In the genomic region with DNA sequence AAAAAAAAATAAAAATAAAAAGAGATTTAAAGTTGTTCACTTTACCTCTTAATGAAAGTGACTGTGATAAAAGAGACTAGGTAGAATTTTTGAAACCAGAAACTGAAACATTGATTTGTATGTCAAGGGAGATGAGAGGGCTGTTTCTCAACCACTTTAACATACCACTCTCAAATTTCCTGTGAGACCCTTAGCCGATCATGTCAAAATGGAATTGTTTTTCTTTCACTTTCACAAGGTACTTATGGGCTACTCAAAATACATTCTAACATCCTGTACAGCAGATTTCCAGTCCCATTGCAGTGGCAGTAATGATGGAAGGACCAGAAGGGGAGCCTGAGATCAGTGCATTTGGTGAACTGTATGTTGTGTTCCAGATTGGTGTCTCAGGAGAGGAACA, we compare ENCODE assay signal across 14 cellular contexts.
DNase-seq lines count a peak whose midpoint lies in the region; ATAC-seq and TF ChIP-seq lines count a peak whose summit lies in the region.
"Had no signal": no experiment of that assay in that cellular context is flagged by ENCODE, and none has a peak within 500 bp of the region (broad histone marks: within the 10 kb centered on the region; RNA-seq: fewer than 3 reads in every experiment).

No MANE protein-coding gene starts in this region.

- no peaks in the 10 kb centered on the region for H3K4me1 Mint-ChIP-seq in stimulated activated naive B cell treated with anti-CD40 and anti-IgM and Interleukin-4, amounts not matched to agents 10 μg/mL and 1 μg/mL and 100 μg/mL, for 72 hours
- H3K4me1 Mint-ChIP-seq: memory B cell had no signal

- ATAC-seq in GM19351 (IDR thresholded peaks at IDR 0.05; ENCODE audit: unreplicated experiment) (peak; percentile 94), HG02678 (IDR thresholded peaks at IDR 0.05; ENCODE audit: unreplicated experiment) (peak; percentile 74), HG03460 (IDR thresholded peaks at IDR 0.05; ENCODE audit: unreplicated experiment) (peak; percentile 94)
- no peak for ATAC-seq in stimulated activated naive B cell treated with anti-CD40 and anti-IgM and Interleukin-4, amounts not matched to agents 10 μg/mL and 1 μg/mL and 100 μg/mL, for 72 hours (replicated peaks)

- H3K36me3 ChIP-seq in BLaER1 (no peaks in the 10 kb centered on the region), tibial artery (no peaks in the 10 kb centered on the region)
- H3K36me3 ChIP-seq: suprapubic skin had no signal

- H3K9me3 Mint-ChIP-seq in stimulated activated naive B cell treated with anti-CD40 and anti-IgM and Interleukin-4, amounts not matched to agents 10 μg/mL and 1 μg/mL and 100 μg/mL, for 72 hours = peaks cover 0 to 2% of the 10 kb centered on the region in 2 donors

- peak overlapping the region; percentile 27; the same call in 1 of the 2 replicates for H3K4me2 ChIP-seq in BLaER1

- DNase-seq in tibial artery (no peak), mucosa of gallbladder (ENCODE audit: low spot score) (no peak), globus pallidus (ENCODE audit: low spot score) (no peak)
- DNase-seq in stimulated activated naive B cell treated with anti-CD40 and anti-IgM and Interleukin-4, amounts not matched to agents 10 μg/mL and 1 μg/mL and 100 μg/mL, for 72 hours = no peak
- DNase-seq: amygdala; effector CD8-positive, alpha-beta T cell; head of caudate nucleus; T-helper 1 cell had no signal

- no peak for TF ChIP-seq CTCF in tibial artery (IDR thresholded peaks at IDR 0.05)

- H3K27me3 Mint-ChIP-seq in stimulated activated naive B cell treated with anti-CD40 and anti-IgM and Interleukin-4, amounts not matched to agents 10 μg/mL and 1 μg/mL and 100 μg/mL, for 72 hours = no peaks in the 10 kb centered on the region

- H4K20me1 ChIP-seq in BLaER1 = no peaks in the 10 kb centered on the region

- no peak overlapping the region for H3K4me3 ChIP-seq in BLaER1
- no peak overlapping the region for H3K4me3 ChIP-seq in tibial artery
- H3K4me3 ChIP-seq: suprapubic skin had no signal

- no peak overlapping the region for H3K27ac Mint-ChIP-seq in stimulated activated naive B cell treated with anti-CD40 and anti-IgM and Interleukin-4, amounts not matched to agents 10 μg/mL and 1 μg/mL and 100 μg/mL, for 72 hours
- H3K27ac Mint-ChIP-seq: memory B cell had no signal

- H3K4me1 ChIP-seq in BLaER1 (peaks cover 7% of the 10 kb centered on the region; the same call in 1 of the 2 replicates), tibial artery (no peaks in the 10 kb centered on the region)
- H3K4me1 ChIP-seq: suprapubic skin had no signal

- H3K9me3 ChIP-seq in BLaER1 (no peaks in the 10 kb centered on the region), tibial artery (no peaks in the 10 kb centered on the region)
- H3K9me3 ChIP-seq: suprapubic skin had no signal

- intact Hi-C loops in tibial artery (cut with DNase I; ENCODE audit: low total_unique reads) = no loop called here

- H3K27ac ChIP-seq in BLaER1 (no peak overlapping the region), tibial artery (no peak overlapping the region)
- H3K27ac ChIP-seq: suprapubic skin had no signal

- H3K27me3 ChIP-seq in BLaER1 (no peaks in the 10 kb centered on the region), tibial artery (no peaks in the 10 kb centered on the region)
- H3K27me3 ChIP-seq: suprapubic skin had no signal

- no peak overlapping the region for H3K4me3 Mint-ChIP-seq in stimulated activated naive B cell treated with anti-CD40 and anti-IgM and Interleukin-4, amounts not matched to agents 10 μg/mL and 1 μg/mL and 100 μg/mL, for 72 hours
- H3K4me3 Mint-ChIP-seq: memory B cell had no signal

- no peak overlapping the region for H3K9ac ChIP-seq in BLaER1

- H3K36me3 Mint-ChIP-seq in stimulated activated naive B cell treated with anti-CD40 and anti-IgM and Interleukin-4, amounts not matched to agents 10 μg/mL and 1 μg/mL and 100 μg/mL, for 72 hours = no peaks in the 10 kb centered on the region
- H3K36me3 Mint-ChIP-seq: memory B cell had no signal

Comparison
In these comparisons a context has a peak if more than half of its experiments do, and no peak if none do; other contexts are left out.
1. ATAC-seq: peak in GM19351 (single experiment), HG02678 (single experiment) and HG03460 (single experiment); none in stimulated activated naive B cell treated with anti-CD40 and anti-IgM and Interleukin-4, amounts not matched to agents 10 μg/mL and 1 μg/mL and 100 μg/mL, for 72 hours (0 of 2).